10 cellular contexts compared by ENCODE assay signal in genomic region chr4:85607624-85608023, GRCh38.
DNase-seq lines count a peak whose midpoint lies in the region; ATAC-seq and TF ChIP-seq lines count a peak whose summit lies in the region.
"Had no signal": no experiment of that assay in that cellular context is flagged by ENCODE, and none has a peak within 500 bp of the region (broad histone marks: within the 10 kb centered on the region; RNA-seq: fewer than 3 reads in every experiment).

No MANE protein-coding gene starts in this region.

- no peaks in the 10 kb centered on the region for H3K27me3 Mint-ChIP-seq in activated CD8-positive, alpha-beta T cell treated with anti-CD3 and anti-CD28 coated beads for 36 hours
- H3K27me3 Mint-ChIP-seq in T-cell = no peaks in the 10 kb centered on the region
- H3K27me3 Mint-ChIP-seq: CD4-positive, alpha-beta T cell had no signal

- CTCF ChIA-PET in activated CD8-positive, alpha-beta T cell treated with anti-CD3 and anti-CD28 coated beads for 36 hours (lab: Charles Lee) = no interaction called here
- CTCF ChIA-PET in T-cell (lab: Charles Lee) = no interaction called here

- H3K36me3 Mint-ChIP-seq in activated CD8-positive, alpha-beta T cell treated with anti-CD3 and anti-CD28 coated beads for 36 hours (ENCODE audit: low read depth) = no peaks in the 10 kb centered on the region
- H3K36me3 Mint-ChIP-seq in T-cell = no peaks in the 10 kb centered on the region

- peak; percentile 30 for ATAC-seq in GM18499 (IDR thresholded peaks at IDR 0.05; ENCODE audit: insufficient read depth, unreplicated experiment)
- peak; percentile 65 for ATAC-seq in GM21528 (IDR thresholded peaks at IDR 0.05; ENCODE audit: low FRiP score, unreplicated experiment)
- ATAC-seq in HG03432 (IDR thresholded peaks at IDR 0.05; ENCODE audit: unreplicated experiment) = peak; percentile 55
- ATAC-seq in activated CD8-positive, alpha-beta T cell treated with anti-CD3 and anti-CD28 coated beads for 36 hours = no peak
- ATAC-seq in left ventricle myocardium superior = no peak
- ATAC-seq in T-cell (replicated peaks in 1 of 4) = no peak

- no peak overlapping the region for H3K27ac Mint-ChIP-seq in activated CD8-positive, alpha-beta T cell treated with anti-CD3 and anti-CD28 coated beads for 36 hours
- no peak overlapping the region for H3K27ac Mint-ChIP-seq in T-cell
- H3K27ac Mint-ChIP-seq: CD4-positive, alpha-beta T cell had no signal

- no peak for TF ChIP-seq CTCF in activated CD8-positive, alpha-beta T cell treated with anti-CD3 and anti-CD28 coated beads for 36 hours (IDR thresholded peaks at IDR 0.05)

- H3K4me1 Mint-ChIP-seq in activated CD8-positive, alpha-beta T cell treated with anti-CD3 and anti-CD28 coated beads for 36 hours (ENCODE audit: low read depth) = peaks cover 13% of the 10 kb centered on the region
- no peaks in the 10 kb centered on the region for H3K4me1 Mint-ChIP-seq in T-cell

- intact Hi-C loops in activated CD8-positive, alpha-beta T cell treated with anti-CD3 and anti-CD28 coated beads for 36 hours (cut with micrococcal nuclease) = no loop called here
- intact Hi-C loops in left ventricle myocardium superior (cut with micrococcal nuclease) = no loop called here

- H3K36me3 ChIP-seq in H7 (replicated peaks; ENCODE audit: control insufficient read depth, insufficient read depth, low read length) = no peaks in the 10 kb centered on the region

- POLR2A ChIA-PET in activated CD8-positive, alpha-beta T cell treated with anti-CD3 and anti-CD28 coated beads for 36 hours (lab: Charles Lee) = no interaction called here
- POLR2A ChIA-PET in T-cell (lab: Charles Lee) = no interaction called here

- no peak overlapping the region for H3K4me3 ChIP-seq in H7 (ENCODE audit: insufficient read depth, low read depth, low read length)

- no peaks in the 10 kb centered on the region for H3K27me3 ChIP-seq in H7 (ENCODE audit: control insufficient read depth, insufficient read depth, low read length)

- DNase-seq in SHP77 treated with DMSO at 0.1 percent for 48 hours (lab: John Stamatoyannopoulos, UW) = peak; percentile 93
- DNase-seq in activated CD8-positive, alpha-beta T cell treated with anti-CD3 and anti-CD28 coated beads for 36 hours = no peak
- no peak for DNase-seq in H7
- DNase-seq in left ventricle myocardium superior = no peak
- no peak for DNase-seq in T-cell
- DNase-seq: CD4-positive, alpha-beta T cell; stimulated activated CD8-positive, alpha-beta memory T cell treated with anti-CD3 and anti-CD28 coated beads, Interleukin-4, amount 100 ng/mL, for 48 hours had no signal

- no peak overlapping the region for H3K4me3 Mint-ChIP-seq in activated CD8-positive, alpha-beta T cell treated with anti-CD3 and anti-CD28 coated beads for 36 hours
- no peak overlapping the region for H3K4me3 Mint-ChIP-seq in T-cell
- H3K4me3 Mint-ChIP-seq: CD4-positive, alpha-beta T cell had no signal

- peaks cover 2% of the 10 kb centered on the region for H3K9me3 Mint-ChIP-seq in activated CD8-positive, alpha-beta T cell treated with anti-CD3 and anti-CD28 coated beads for 36 hours
- peaks cover 3 to 7% (median 3%) of the 10 kb centered on the region in 3 donors for H3K9me3 Mint-ChIP-seq in T-cell
- H3K9me3 Mint-ChIP-seq: CD4-positive, alpha-beta T cell had no signal

Comparison
In these comparisons a context has a peak if more than half of its experiments do, and no peak if none do; other contexts are left out.
1. ATAC-seq: peak in GM18499 (single experiment), GM21528 (single experiment) and HG03432 (single experiment); none in activated CD8-positive, alpha-beta T cell treated with anti-CD3 and anti-CD28 coated beads for 36 hours (single experiment), left ventricle myocardium superior (single experiment) and T-cell (0 of 4).